In the genomic region with DNA sequence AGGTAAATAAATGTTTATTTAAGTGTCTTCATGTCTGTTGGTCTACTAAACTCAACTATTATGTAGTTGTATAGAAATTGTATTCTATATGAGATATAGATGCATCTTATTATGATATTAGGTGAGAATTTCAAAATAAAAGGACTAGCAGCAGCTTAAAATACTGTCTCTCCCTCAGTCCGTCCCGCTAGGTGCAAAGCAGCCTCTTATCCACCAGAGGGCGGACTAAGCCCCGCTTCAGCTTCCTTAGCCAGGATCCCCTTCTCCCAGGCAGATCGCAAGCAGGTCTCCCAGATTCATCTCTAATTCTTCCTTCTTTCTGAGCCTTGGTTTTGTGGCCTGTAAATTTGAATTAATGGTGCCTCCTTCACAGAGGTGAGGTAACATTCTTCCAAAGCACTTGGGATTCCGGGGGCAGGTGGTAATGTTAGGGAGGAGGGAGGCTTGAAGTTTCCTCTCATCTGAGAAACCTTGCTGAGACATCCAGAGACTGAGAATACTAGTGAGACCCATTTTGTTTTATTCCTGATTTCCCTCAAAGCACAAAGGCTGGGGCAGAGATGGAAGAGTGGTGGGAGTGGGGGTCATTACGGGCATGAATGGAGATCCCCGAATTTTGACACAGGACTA, we compare ENCODE assay signal across 8 cellular contexts. TPM values are rescaled to one million over a fixed set of nuclear protein-coding genes. Genes with fewer than 3 reads are reported as not detected.
DNase-seq lines count a peak whose midpoint lies in the region; ATAC-seq and TF ChIP-seq lines count a peak whose summit lies in the region.

No MANE protein-coding gene starts in this region.

- H3K27me3 Mint-ChIP-seq in CD4-positive, alpha-beta T cell = peaks cover 49% of the 10 kb centered on the region
- peaks cover 29% of the 10 kb centered on the region for H3K27me3 Mint-ChIP-seq in activated CD8-positive, alpha-beta memory T cell treated with anti-CD3 and anti-CD28 coated beads, Interleukin-2, amount 10 ng/mL, durations not matched to agents 7 days and 5 days
- peaks cover 29 to 39% (median 30%) of the 10 kb centered on the region in 3 donors for H3K27me3 Mint-ChIP-seq in naive B cell

- POLR2A ChIA-PET in CD4-positive, alpha-beta T cell (lab: Charles Lee) = no interaction called here

- H3K27ac ChIP-seq in CD4-positive, alpha-beta T cell (ENCODE audit: low read depth, low read length) = no peak overlapping the region

- CTCF ChIA-PET in CD4-positive, alpha-beta T cell (lab: Charles Lee) = interaction anchor here (0.8 to 2.1 kb wide), 3 partner anchors 10 to 26 kb away, joined by 4 to 9 read pairs (median 5); no protein-coding TSS in a partner anchor
- CTCF ChIA-PET in activated CD8-positive, alpha-beta memory T cell treated with anti-CD3 and anti-CD28 coated beads, Interleukin-2, amount 10 ng/mL, durations not matched to agents 7 days and 5 days (lab: Charles Lee) = interaction anchor here (0.6 to 5.8 kb wide), 28 partner anchors 9 to 1358 kb away, joined by 3 to 59 read pairs (median 4); partner anchors contain the start of genes CALCB and INSC

- peaks cover 6% of the 10 kb centered on the region for H3K9me3 Mint-ChIP-seq in CD4-positive, alpha-beta T cell
- H3K9me3 Mint-ChIP-seq in activated CD8-positive, alpha-beta memory T cell treated with anti-CD3 and anti-CD28 coated beads, Interleukin-2, amount 10 ng/mL, durations not matched to agents 7 days and 5 days (ENCODE audit: low read depth) = no peaks in the 10 kb centered on the region
- peaks cover 5 to 22% (median 18%) of the 10 kb centered on the region in 7 donors for H3K9me3 Mint-ChIP-seq in naive B cell

- H3K36me3 Mint-ChIP-seq in CD4-positive, alpha-beta T cell (ENCODE audit: low read depth) = no peaks in the 10 kb centered on the region
- no peaks in the 10 kb centered on the region for H3K36me3 Mint-ChIP-seq in activated CD8-positive, alpha-beta memory T cell treated with anti-CD3 and anti-CD28 coated beads, Interleukin-2, amount 10 ng/mL, durations not matched to agents 7 days and 5 days
- peaks cover 0 to 8% of the 10 kb centered on the region in 2 donors for H3K36me3 Mint-ChIP-seq in naive B cell

- no peak overlapping the region for H3K4me3 ChIP-seq in epithelial cell of proximal tubule (ENCODE audit: low read depth, low read length)

- H3K4me3 Mint-ChIP-seq in CD4-positive, alpha-beta T cell = no peak overlapping the region
- no peak overlapping the region for H3K4me3 Mint-ChIP-seq in activated CD8-positive, alpha-beta memory T cell treated with anti-CD3 and anti-CD28 coated beads, Interleukin-2, amount 10 ng/mL, durations not matched to agents 7 days and 5 days
- H3K4me3 Mint-ChIP-seq in naive B cell = no peak overlapping the region

- H3K4me1 Mint-ChIP-seq in CD4-positive, alpha-beta T cell (ENCODE audit: low read depth) = no peaks in the 10 kb centered on the region
- peaks cover 6% of the 10 kb centered on the region for H3K4me1 Mint-ChIP-seq in activated CD8-positive, alpha-beta memory T cell treated with anti-CD3 and anti-CD28 coated beads, Interleukin-2, amount 10 ng/mL, durations not matched to agents 7 days and 5 days
- peaks cover 5 to 12% (median 6%) of the 10 kb centered on the region in 3 donors for H3K4me1 Mint-ChIP-seq in naive B cell

- no peaks in the 10 kb centered on the region for H3K9me3 ChIP-seq in CD4-positive, alpha-beta T cell (ENCODE audit: control insufficient read depth, low read length)

- peak; percentile 6 to 48 (median 20) for DNase-seq in CD4-positive, alpha-beta T cell
- DNase-seq in NCI-H446 treated with DMSO at 0.1 percent for 48 hours (lab: John Stamatoyannopoulos, UW) (peak; percentile 46), epithelial cell of proximal tubule (ENCODE audit: low read depth) (no peak), naive B cell (peak; percentile 45)
- peak; percentile 71 for DNase-seq in activated CD8-positive, alpha-beta memory T cell treated with anti-CD3 and anti-CD28 coated beads, Interleukin-2, amount 10 ng/mL, durations not matched to agents 7 days and 5 days
- peak; percentile 60 for DNase-seq in stimulated activated naive CD8-positive, alpha-beta T cell treated with anti-CD3 and anti-CD28 coated beads, Interleukin-15, Interleukin-2, amounts not matched to agents 100 U/mL and 50 U/mL, for 24 hours

- H3K27me3 ChIP-seq in CD4-positive, alpha-beta T cell (ENCODE audit: control insufficient read depth, insufficient read depth, low read length) = peaks cover 13% of the 10 kb centered on the region

- H3K27ac Mint-ChIP-seq in CD4-positive, alpha-beta T cell = no peak overlapping the region
- no peak overlapping the region for H3K27ac Mint-ChIP-seq in activated CD8-positive, alpha-beta memory T cell treated with anti-CD3 and anti-CD28 coated beads, Interleukin-2, amount 10 ng/mL, durations not matched to agents 7 days and 5 days
- peak overlapping the region in 1 of 6 donors; percentile 73 for H3K27ac Mint-ChIP-seq in naive B cell

- ATAC-seq in CD4-positive, alpha-beta T cell (ENCODE audit: poor library complexity) = peak; percentile 49
- ATAC-seq in GM18909 (IDR thresholded peaks at IDR 0.05; ENCODE audit: poor library complexity, unreplicated experiment) (peak; percentile 79), HG03196 (IDR thresholded peaks at IDR 0.05; ENCODE audit: unreplicated experiment) (peak; percentile 67), naive B cell (ENCODE audit: low read depth in 2 of 2) (peak; percentile 50 to 66)
- peak; percentile 80 for ATAC-seq in activated CD8-positive, alpha-beta memory T cell treated with anti-CD3 and anti-CD28 coated beads, Interleukin-2, amount 10 ng/mL, durations not matched to agents 7 days and 5 days
- ATAC-seq in stimulated activated naive CD8-positive, alpha-beta T cell treated with anti-CD3 and anti-CD28 coated beads, Interleukin-15, Interleukin-2, amounts not matched to agents 100 U/mL and 50 U/mL, for 24 hours = peak; percentile 71

- intact Hi-C loops in CD4-positive, alpha-beta T cell (cut with DNase I, micrococcal nuclease) = loop anchor here (1.0 to 10.0 kb wide), 2 partner anchors 107 to 1514 kb away; no protein-coding TSS in a partner anchor

- TF ChIP-seq CTCF in CD4-positive, alpha-beta T cell (IDR thresholded peaks at IDR 0.05) = peak; percentile 75
- peak; percentile 99 for TF ChIP-seq CTCF in epithelial cell of proximal tubule (conservative IDR thresholded peaks at IDR 0.05; ENCODE audit: low read depth, low read length)

RNA-seq across cellular contexts. Expression of gene INSC, which starts 13.5 kb away (rescaled TPM):
- total RNA-seq in CD4-positive, alpha-beta T cell = not detected
- total RNA-seq in activated CD8-positive, alpha-beta memory T cell treated with anti-CD3 and anti-CD28 coated beads, Interleukin-2, amount 10 ng/mL, durations not matched to agents 7 days and 5 days = under 1 TPM; 0.49 to 0.61 TPM
- total RNA-seq in epithelial cell of proximal tubule = 0.58 and 0.81 TPM in 2 replicates
- polyA plus RNA-seq in naive B cell (ENCODE audit: low read depth in 6 of 6) = not detected

RNA-seq across cellular contexts. Expression of gene CALCB, which starts 27.8 kb away (rescaled TPM):
- under 1 TPM; 0.30 to 0.39 TPM for total RNA-seq in CD4-positive, alpha-beta T cell
- 1 to 10 TPM in 1 of 2 experiments, under 1 TPM in 1; 0.91 to 1.4 TPM for total RNA-seq in activated CD8-positive, alpha-beta memory T cell treated with anti-CD3 and anti-CD28 coated beads, Interleukin-2, amount 10 ng/mL, durations not matched to agents 7 days and 5 days
- total RNA-seq in epithelial cell of proximal tubule = 0.29 and 0.72 TPM in 2 replicates
- polyA plus RNA-seq in naive B cell (ENCODE audit: low read depth in 6 of 6) = under 1 TPM in 4 of 6 donors, not detected in 2; 0.13 to 0.32 (median 0.17) TPM
